Comparison of ENCODE assay signal across 11 cellular contexts in genomic region chr1:91611498-91611917, GRCh38.
DNase-seq lines count a peak whose midpoint lies in the region; ATAC-seq and TF ChIP-seq lines count a peak whose summit lies in the region.
"Had no signal": no experiment of that assay in that cellular context is flagged by ENCODE, and none has a peak within 500 bp of the region (broad histone marks: within the 10 kb centered on the region; RNA-seq: fewer than 3 reads in every experiment).

No MANE protein-coding gene starts in this region.

- H3K9ac ChIP-seq in NT2/D1 (ENCODE audit: insufficient read length, low read depth) = peak overlapping the region; percentile 34

- no peak for TF ChIP-seq POLR2A in suprapubic skin (IDR thresholded peaks at IDR 0.05)

- TF ChIP-seq CTCF in hepatocyte (IDR thresholded peaks at IDR 0.05; ENCODE audit: poor library complexity) = no peak
- no peak for TF ChIP-seq CTCF in suprapubic skin (IDR thresholded peaks at IDR 0.05)

- H4K20me1 ChIP-seq in hepatocyte (ENCODE audit: insufficient read depth, poor library complexity, severe bottlenecking) = no peaks in the 10 kb centered on the region

- no peaks in the 10 kb centered on the region for H3K79me2 ChIP-seq in hepatocyte

- no peak overlapping the region for H2AFZ ChIP-seq in hepatocyte

- H3K27me3 ChIP-seq in H7 (ENCODE audit: control insufficient read depth, insufficient read depth, low read length) = no peaks in the 10 kb centered on the region; the same call in 1 of the 2 replicates
- no peaks in the 10 kb centered on the region for H3K27me3 ChIP-seq in NT2/D1 (ENCODE audit: insufficient read depth, insufficient read length)
- H3K27me3 ChIP-seq in hepatocyte = no peaks in the 10 kb centered on the region
- no peaks in the 10 kb centered on the region for H3K27me3 ChIP-seq in suprapubic skin

- TF ChIP-seq EP300 in suprapubic skin (IDR thresholded peaks at IDR 0.05) = no peak

- 37% methylated on average over 12 of the region's 12 CpGs for WGBS in hepatocyte (ENCODE audit: low lambda C conversion rate, missing lambda C conversion rate)
- WGBS in suprapubic skin = 79% methylated on average over 11 of the region's 12 CpGs

- peak overlapping the region; percentile 42 for H3K4me2 ChIP-seq in hepatocyte

- no peaks in the 10 kb centered on the region for H3K9me2 ChIP-seq in hepatocyte (replicated peaks; ENCODE audit: insufficient read depth)

- no peak for ATAC-seq in HG03378 (IDR thresholded peaks at IDR 0.05; ENCODE audit: unreplicated experiment)
- no peak for ATAC-seq in GM19463 (IDR thresholded peaks at IDR 0.05; ENCODE audit: unreplicated experiment)
- ATAC-seq: CD8-positive, alpha-beta T cell had no signal

- peak; percentile 56 for DNase-seq in H7
- DNase-seq in NT2/D1 (ENCODE audit: low read depth, low spot score) = no peak
- peak; percentile 55 for DNase-seq in hepatocyte (ENCODE audit: low spot score)
- DNase-seq in suprapubic skin (ENCODE audit: low spot score in 2 of 2) = no peak
- no peak for DNase-seq in hypothalamus (lab: John Stamatoyannopoulos, UW)
- DNase-seq in mucosa of gallbladder (ENCODE audit: low spot score) = no peak
- DNase-seq: CD8-positive, alpha-beta T cell; head of caudate nucleus; NCI-H446 had no signal

- H3K4me1 ChIP-seq in NT2/D1 (ENCODE audit: insufficient read depth, insufficient read length) (peaks cover 4% of the 10 kb centered on the region), hepatocyte (ENCODE audit: insufficient read depth) (peaks cover 15% of the 10 kb centered on the region), suprapubic skin (peaks cover 15% of the 10 kb centered on the region)

- H3K27ac ChIP-seq in hepatocyte (peak overlapping the region; percentile 71), suprapubic skin (peak overlapping the region; percentile 14)

- H3K9me3 ChIP-seq in NT2/D1 (ENCODE audit: insufficient read depth, low read length) (no peaks in the 10 kb centered on the region), hepatocyte (ENCODE audit: low read depth) (no peaks in the 10 kb centered on the region), suprapubic skin (no peaks in the 10 kb centered on the region)

- H3K36me3 ChIP-seq in H7 (replicated peaks; ENCODE audit: control insufficient read depth, insufficient read depth, low read length) (no peaks in the 10 kb centered on the region), NT2/D1 (ENCODE audit: insufficient read depth, insufficient read length, low read length) (no peaks in the 10 kb centered on the region), hepatocyte (replicated peaks; ENCODE audit: insufficient read depth, low read depth) (no peaks in the 10 kb centered on the region), suprapubic skin (no peaks in the 10 kb centered on the region)

- H3K4me3 ChIP-seq in H7 (ENCODE audit: insufficient read depth, low read depth, low read length) = no peak overlapping the region
- H3K4me3 ChIP-seq in NT2/D1 (ENCODE audit: insufficient read length, low read depth) = no peak overlapping the region
- no peak overlapping the region for H3K4me3 ChIP-seq in hepatocyte
- H3K4me3 ChIP-seq in suprapubic skin = no peak overlapping the region

Comparison
In these comparisons a context has a peak if more than half of its experiments do, and no peak if none do; other contexts are left out.
1. DNase-seq: peak in H7 (single experiment) and hepatocyte (single experiment); none in NT2/D1 (single experiment), suprapubic skin (0 of 2), hypothalamus (0 of 51) and mucosa of gallbladder (single experiment).